22 cellular contexts compared by ENCODE assay signal in the genomic region with DNA sequence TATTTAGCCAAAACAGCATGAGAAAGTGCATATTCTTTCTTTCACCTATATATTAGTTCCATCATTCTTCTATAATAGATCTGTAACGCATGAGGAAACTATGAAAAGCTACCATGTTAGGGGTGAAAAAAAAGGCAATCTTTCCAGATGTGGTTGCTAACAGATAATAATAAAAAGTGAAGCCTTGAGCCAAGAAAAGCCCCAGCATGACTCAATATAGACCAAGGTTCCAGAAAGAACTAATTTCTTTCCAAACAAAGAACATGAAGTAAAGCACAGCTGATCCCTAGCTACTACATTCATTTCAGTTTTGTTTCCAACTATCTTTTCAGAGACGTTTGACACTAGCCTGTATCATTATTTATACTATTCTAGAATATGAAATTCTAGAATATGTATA.
"Had no signal": no experiment of that assay in that cellular context is flagged by ENCODE, and none has a peak within 500 bp of the region (broad histone marks: within the 10 kb centered on the region; RNA-seq: fewer than 3 reads in every experiment).

No MANE protein-coding gene starts in this region.

- H3K27ac ChIP-seq: ascending aorta, esophagus muscularis mucosa, neural progenitor cell, pancreas, tibial artery had no signal

- H2AFZ ChIP-seq: neural progenitor cell had no signal

- H3K9me3 ChIP-seq: pancreas had no signal

- DNase-seq: activated B cell treated with CpG ODN at 0.5 μM for 24 hours; activated CD4-positive, alpha-beta memory T cell treated with anti-CD3 and anti-CD28 coated beads, Interleukin-2, amount 10 ng/mL, durations not matched to agents 7 days and 5 days; activated CD4-positive, alpha-beta T cell treated with anti-CD3 and anti-CD28 coated beads for 4 hours; activated CD8-positive, alpha-beta memory T cell treated with anti-CD3 and anti-CD28 coated beads, Interleukin-2, amount 10 ng/mL, durations not matched to agents 7 days and 5 days; activated naive CD4-positive, alpha-beta T cell; activated naive CD8-positive, alpha-beta T cell treated with anti-CD3 and anti-CD28 coated beads, Interleukin-2, amount 10 ng/mL, durations not matched to agents 7 days and 5 days; effector CD8-positive, alpha-beta T cell; immature natural killer cell; mesendoderm; naive thymus-derived CD4-positive, alpha-beta T cell; pancreas; stimulated activated CD4-positive, alpha-beta T cell treated with anti-CD3 and anti-CD28 coated beads, Interleukin-12 subunit alpha, Interleukin-12 subunit beta, amount 100 ng/mL, for 4 hours; stimulated activated CD4-positive, alpha-beta T cell treated with anti-CD3 and anti-CD28 coated beads, Interleukin-1b, Interleukin-23, amount 100 ng/mL, for 48 hours; stimulated activated naive CD4-positive, alpha-beta T cell treated with Interleukin-2 at 50 U/mL for 16 hours; substantia nigra; T-cell; tibial artery had no signal

- H3K9ac ChIP-seq: neural progenitor cell had no signal

- H3K27me3 ChIP-seq: ascending aorta, esophagus muscularis mucosa, neural progenitor cell, pancreas, tibial artery had no signal

- FAIRE-seq: bronchial epithelial cell had no signal

- H3K36me3 ChIP-seq: ascending aorta, esophagus muscularis mucosa, neural progenitor cell, pancreas, tibial artery had no signal

- H3K27me3 Mint-ChIP-seq: activated B cell treated with CpG ODN at 0.5 μM for 24 hours; activated CD4-positive, alpha-beta memory T cell treated with anti-CD3 and anti-CD28 coated beads, Interleukin-2, amount 10 ng/mL, durations not matched to agents 7 days and 5 days; activated CD8-positive, alpha-beta memory T cell treated with anti-CD3 and anti-CD28 coated beads, Interleukin-2, amount 10 ng/mL, durations not matched to agents 7 days and 5 days; activated naive CD8-positive, alpha-beta T cell treated with anti-CD3 and anti-CD28 coated beads, Interleukin-2, amount 10 ng/mL, durations not matched to agents 7 days and 5 days; dendritic cell treated with granulocyte-macrophage colony-stimulating factor and Interleukin-4, amounts not matched to agents 40 ng/mL and 50 ng/mL, for 4 days; naive thymus-derived CD4-positive, alpha-beta T cell; T-cell had no signal

- H3K4me2 ChIP-seq: neural progenitor cell had no signal

- H3K4me3 ChIP-seq: ascending aorta, esophagus muscularis mucosa, neural progenitor cell, pancreas, tibial artery had no signal

- H3K27ac Mint-ChIP-seq: activated B cell treated with CpG ODN at 0.5 μM for 24 hours; activated CD4-positive, alpha-beta memory T cell treated with anti-CD3 and anti-CD28 coated beads, Interleukin-2, amount 10 ng/mL, durations not matched to agents 7 days and 5 days; activated CD8-positive, alpha-beta memory T cell treated with anti-CD3 and anti-CD28 coated beads, Interleukin-2, amount 10 ng/mL, durations not matched to agents 7 days and 5 days; activated naive CD8-positive, alpha-beta T cell treated with anti-CD3 and anti-CD28 coated beads, Interleukin-2, amount 10 ng/mL, durations not matched to agents 7 days and 5 days; dendritic cell treated with granulocyte-macrophage colony-stimulating factor and Interleukin-4, amounts not matched to agents 40 ng/mL and 50 ng/mL, for 4 days; immature natural killer cell; naive thymus-derived CD4-positive, alpha-beta T cell; T-cell had no signal

- H3K4me1 ChIP-seq: ascending aorta, pancreas, tibial artery had no signal

- H3K4me3 Mint-ChIP-seq: activated B cell treated with CpG ODN at 0.5 μM for 24 hours; activated CD4-positive, alpha-beta memory T cell treated with anti-CD3 and anti-CD28 coated beads, Interleukin-2, amount 10 ng/mL, durations not matched to agents 7 days and 5 days; activated CD8-positive, alpha-beta memory T cell treated with anti-CD3 and anti-CD28 coated beads, Interleukin-2, amount 10 ng/mL, durations not matched to agents 7 days and 5 days; activated naive CD8-positive, alpha-beta T cell treated with anti-CD3 and anti-CD28 coated beads, Interleukin-2, amount 10 ng/mL, durations not matched to agents 7 days and 5 days; dendritic cell treated with granulocyte-macrophage colony-stimulating factor and Interleukin-4, amounts not matched to agents 40 ng/mL and 50 ng/mL, for 4 days; immature natural killer cell; naive thymus-derived CD4-positive, alpha-beta T cell; neural progenitor cell; T-cell had no signal

- ATAC-seq: activated CD8-positive, alpha-beta memory T cell treated with anti-CD3 and anti-CD28 coated beads, Interleukin-2, amount 10 ng/mL, durations not matched to agents 7 days and 5 days; naive thymus-derived CD4-positive, alpha-beta T cell; pancreas; T-cell had no signal

- H3K4me1 Mint-ChIP-seq: activated B cell treated with CpG ODN at 0.5 μM for 24 hours; activated CD4-positive, alpha-beta memory T cell treated with anti-CD3 and anti-CD28 coated beads, Interleukin-2, amount 10 ng/mL, durations not matched to agents 7 days and 5 days; activated naive CD8-positive, alpha-beta T cell treated with anti-CD3 and anti-CD28 coated beads, Interleukin-2, amount 10 ng/mL, durations not matched to agents 7 days and 5 days; immature natural killer cell; naive thymus-derived CD4-positive, alpha-beta T cell; T-cell had no signal
